8 cellular contexts compared by ENCODE assay signal in the genomic region with DNA sequence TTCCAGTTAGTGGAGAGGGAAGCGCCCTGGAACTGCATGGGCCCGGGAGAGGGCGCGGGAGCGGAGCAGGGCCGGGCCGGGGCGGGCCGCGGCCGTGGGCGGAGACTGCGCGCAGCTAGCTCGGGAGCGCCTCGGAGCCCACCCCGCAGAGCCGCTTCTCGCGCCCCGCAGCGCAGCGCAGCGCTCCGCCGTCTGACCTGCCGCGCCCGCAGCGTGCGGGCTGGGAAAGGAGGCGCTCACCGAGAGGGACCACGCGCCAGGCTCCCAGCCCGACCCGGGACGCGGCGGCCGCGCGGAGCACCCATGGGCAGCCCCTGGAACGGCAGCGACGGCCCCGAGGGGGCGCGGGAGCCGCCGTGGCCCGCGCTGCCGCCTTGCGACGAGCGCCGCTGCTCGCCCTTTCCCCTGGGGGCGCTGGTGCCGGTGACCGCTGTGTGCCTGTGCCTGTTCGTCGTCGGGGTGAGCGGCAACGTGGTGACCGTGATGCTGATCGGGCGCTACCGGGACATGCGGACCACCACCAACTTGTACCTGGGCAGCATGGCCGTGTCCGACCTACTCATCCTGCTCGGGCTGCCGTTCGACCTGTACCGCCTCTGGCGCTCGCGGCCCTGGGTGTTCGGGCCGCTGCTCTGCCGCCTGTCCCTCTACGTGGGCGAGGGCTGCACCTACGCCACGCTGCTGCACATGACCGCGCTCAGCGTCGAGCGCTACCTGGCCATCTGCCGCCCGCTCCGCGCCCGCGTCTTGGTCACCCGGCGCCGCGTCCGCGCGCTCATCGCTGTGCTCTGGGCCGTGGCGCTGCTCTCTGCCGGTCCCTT. TPM values are rescaled to one million over a fixed set of nuclear protein-coding genes. Genes with fewer than 3 reads are reported as not detected.
DNase-seq lines count a peak whose midpoint lies in the region; ATAC-seq, FAIRE-seq and TF ChIP-seq lines count a peak whose summit lies in the region.

TSS of gene MLNR (plus strand) at position 304 of the 821 bp plus-strand sequence. CDS start at position 304, 0 bp downstream.

- H4K20me1 ChIP-seq in OCI-LY1 (ENCODE audit: insufficient read depth, low read length) (no peaks in the 10 kb centered on the region), astrocyte (ENCODE audit: insufficient read depth, low read length) (no peaks in the 10 kb centered on the region)

- no peaks in the 10 kb centered on the region for H3K9me3 ChIP-seq in OCI-LY1 (ENCODE audit: low read length)
- H3K9me3 ChIP-seq in astrocyte (ENCODE audit: insufficient read depth, low read depth, low read length) = peaks cover 8% of the 10 kb centered on the region
- no peaks in the 10 kb centered on the region for H3K9me3 ChIP-seq in iPS-20b (ENCODE audit: insufficient read depth, low read depth, low read length)
- H3K9me3 ChIP-seq in small intestine (ENCODE audit: control insufficient read depth, low read depth) = no peaks in the 10 kb centered on the region

- peaks cover 13% of the 10 kb centered on the region for H3K36me3 Mint-ChIP-seq in astrocyte (ENCODE audit: low read depth, unreplicated experiment)

- H2AFZ ChIP-seq in OCI-LY1 (ENCODE audit: low read length) (no peak within 1 kb of the TSS), astrocyte (ENCODE audit: low read depth, low read length) (peak within 1 kb of the TSS; percentile 72)

- no peak for ATAC-seq in HG03378 (IDR thresholded peaks at IDR 0.05; ENCODE audit: unreplicated experiment)

- peak within 1 kb of the TSS; percentile 35; the same call in 1 of the 2 replicates for H3K4me2 ChIP-seq in OCI-LY1 (ENCODE audit: low read length)
- H3K4me2 ChIP-seq in astrocyte (ENCODE audit: low read length) = peak within 1 kb of the TSS; percentile 75

- H3K4me1 Mint-ChIP-seq in astrocyte (ENCODE audit: low read depth, unreplicated experiment) = no peaks in the 10 kb centered on the region

- TF ChIP-seq CTCF in GM13977 (IDR thresholded peaks at IDR 0.05; ENCODE audit: extremely low read depth, insufficient read depth, missing control alignments) = peak; percentile 38
- no peak for TF ChIP-seq CTCF in OCI-LY1 (IDR thresholded peaks at IDR 0.05; ENCODE audit: low read length)
- TF ChIP-seq CTCF in astrocyte (IDR thresholded peaks at IDR 0.05; ENCODE audit: insufficient read depth, low read depth, low read length) = no peak

- no peak for FAIRE-seq in astrocyte (lab: Jason Lieb, UNC)
- no peak for FAIRE-seq in small intestine (lab: Jason Lieb, UNC)

- peak within 1 kb of the TSS; percentile 5 for H3K4me3 ChIP-seq in OCI-LY1 (ENCODE audit: low read depth, low read length, poor library complexity, severe bottlenecking)
- peak within 1 kb of the TSS; percentile 43 for H3K4me3 ChIP-seq in astrocyte (ENCODE audit: insufficient read depth, low read depth, low read length)
- H3K4me3 ChIP-seq in iPS-20b (ENCODE audit: low read length) = peak within 1 kb of the TSS; percentile 47
- H3K4me3 ChIP-seq in small intestine (ENCODE audit: low read depth in 1 of 2, low read length in 2 of 2) = peak within 1 kb of the TSS in 1 of 2 donors; percentile 54

- 2 to 6% (median 3%) methylated on average over 87 to 111 of the region's 111 CpGs for WGBS in small intestine, 3 donors

- peaks cover 6% of the 10 kb centered on the region; the same call in 1 of the 2 replicates for H3K27me3 ChIP-seq in OCI-LY1 (ENCODE audit: insufficient read depth, low read length)
- H3K27me3 ChIP-seq in astrocyte (ENCODE audit: insufficient read depth, low read length) = peaks cover 78% of the 10 kb centered on the region
- peaks cover 94% of the 10 kb centered on the region for H3K27me3 ChIP-seq in iPS-20b (ENCODE audit: insufficient read depth, low read length)
- H3K27me3 ChIP-seq in small intestine (ENCODE audit: control insufficient read depth in 2 of 2, insufficient read depth in 2 of 2, low read length in 2 of 2) = peaks cover 12 to 29% of the 10 kb centered on the region in 2 donors

- H3K79me2 ChIP-seq in OCI-LY1 (ENCODE audit: insufficient read depth, low read length) = no peaks in the 10 kb centered on the region
- no peaks in the 10 kb centered on the region for H3K79me2 ChIP-seq in astrocyte (ENCODE audit: insufficient read depth, low read length)

- H3K36me3 ChIP-seq in OCI-LY1 (ENCODE audit: insufficient read depth, low read length) = no peaks in the 10 kb centered on the region
- no peaks in the 10 kb centered on the region for H3K36me3 ChIP-seq in astrocyte (ENCODE audit: insufficient read depth, low read length)
- H3K36me3 ChIP-seq in iPS-20b (ENCODE audit: insufficient read depth, low read depth, low read length) = no peaks in the 10 kb centered on the region
- H3K36me3 ChIP-seq in small intestine (ENCODE audit: control insufficient read depth in 2 of 2, insufficient read depth in 2 of 2, low read length in 2 of 2) = no peaks in the 10 kb centered on the region

- peaks cover 7% of the 10 kb centered on the region for H3K4me1 ChIP-seq in OCI-LY1 (ENCODE audit: insufficient read depth, low read length, severe bottlenecking)
- peaks cover 4% of the 10 kb centered on the region for H3K4me1 ChIP-seq in astrocyte (ENCODE audit: insufficient read depth, low read length)
- H3K4me1 ChIP-seq in iPS-20b (ENCODE audit: insufficient read depth, low read length) = peaks cover 3% of the 10 kb centered on the region; the same call in 1 of the 2 replicates
- peaks cover 0 to 2% of the 10 kb centered on the region in 2 donors for H3K4me1 ChIP-seq in small intestine (ENCODE audit: control insufficient read depth in 2 of 2, insufficient read depth in 1 of 2, low read depth in 1 of 2, low read length in 1 of 2)

- no peak within 1 kb of the TSS for H3K27ac Mint-ChIP-seq in astrocyte (ENCODE audit: unreplicated experiment)

- H3K9ac ChIP-seq in OCI-LY1 (ENCODE audit: low read length) (no peak within 1 kb of the TSS), astrocyte (ENCODE audit: low read length) (no peak within 1 kb of the TSS), iPS-20b (ENCODE audit: low read depth, low read length) (no peak within 1 kb of the TSS)

- in situ Hi-C loops in GM13977 (cut with MboI; ENCODE audit: low pct_unique_long_range_greater_than_20kb, low sequenced_read_pairs, unreplicated experiment) = no loop called here

- H3K27ac ChIP-seq in OCI-LY1 (ENCODE audit: low read depth, low read length, poor library complexity, severe bottlenecking) (no peak within 1 kb of the TSS), astrocyte (ENCODE audit: low read depth, low read length) (no peak within 1 kb of the TSS), iPS-20b (ENCODE audit: low read length) (no peak within 1 kb of the TSS), small intestine (ENCODE audit: low read depth in 1 of 2, low read length in 1 of 2) (no peak within 1 kb of the TSS)

- peak; percentile 72 for DNase-seq in GM13977 (ENCODE audit: low spot score)
- DNase-seq in astrocyte (ENCODE audit: low read depth) = peak; percentile 17
- peak; percentile 23 for DNase-seq in small intestine
- no peak for DNase-seq in SIG-M5 (lab: John Stamatoyannopoulos, UW)
- DNase-seq in hypothalamus (lab: John Stamatoyannopoulos, UW) = no peak

- no peaks in the 10 kb centered on the region for H3K9me2 ChIP-seq in OCI-LY1 (ENCODE audit: low read depth, low read length)

- H3K27me3 Mint-ChIP-seq in astrocyte (ENCODE audit: low read depth, unreplicated experiment) = peaks cover 76% of the 10 kb centered on the region

- no peaks in the 10 kb centered on the region for H3F3A ChIP-seq in OCI-LY1 (ENCODE audit: insufficient read depth, low read length)

- H3K4me3 Mint-ChIP-seq in astrocyte (ENCODE audit: unreplicated experiment) = no peak within 1 kb of the TSS

- H3K9me3 Mint-ChIP-seq in astrocyte (ENCODE audit: unreplicated experiment) = peaks cover 25% of the 10 kb centered on the region

RNA-seq across cellular contexts. Expression of gene MLNR, which starts in this region (rescaled TPM):
- total RNA-seq in astrocyte = not detected in 2 replicates
- polyA plus RNA-seq in small intestine = not detected

Comparison
In these comparisons a context has a peak if more than half of its experiments do, and no peak if none do; other contexts are left out.
1. Peak in DNase-seq, H3K4me3 ChIP-seq and H3K4me2 ChIP-seq in astrocyte; RNA of the gene not detected or under 1 TPM.
2. Peak in DNase-seq in small intestine; RNA of the gene not detected or under 1 TPM.